7 cellular contexts compared by ENCODE assay signal in the genomic region with DNA sequence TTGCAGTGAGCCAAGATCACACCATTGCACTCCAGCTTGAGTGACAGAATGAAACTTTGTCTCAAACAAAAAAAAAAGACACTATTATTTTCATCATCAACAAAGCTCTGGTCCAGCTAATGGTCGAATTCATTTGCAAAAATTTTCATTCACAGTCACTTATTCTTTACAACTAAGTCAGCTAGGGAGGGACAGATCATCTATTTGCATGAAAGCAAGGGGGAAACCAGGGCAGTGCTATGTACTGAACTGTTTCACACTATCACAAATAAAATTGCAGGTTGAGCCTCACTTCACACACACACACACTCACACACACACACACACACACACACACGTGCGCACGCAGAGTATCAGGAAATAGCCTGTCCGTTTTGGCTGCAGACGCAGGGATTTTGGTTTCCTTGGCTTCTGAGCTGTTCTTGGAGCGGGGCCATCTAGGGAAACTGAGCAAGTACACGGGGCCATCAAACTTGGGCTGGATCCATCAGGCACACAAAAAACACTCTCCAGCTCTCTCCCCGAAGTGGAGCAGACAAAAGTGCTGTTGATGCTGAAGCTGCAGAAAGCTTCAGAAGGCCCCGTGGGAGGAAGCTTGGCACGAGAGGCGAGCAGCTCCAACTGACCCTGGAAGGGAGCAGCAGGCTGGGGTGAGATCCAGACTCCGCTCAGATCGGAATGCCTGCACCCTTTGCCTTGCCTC. TPM values are rescaled to one million over a fixed set of nuclear protein-coding genes. Genes with fewer than 3 reads are reported as not detected.
DNase-seq lines count a peak whose midpoint lies in the region; ATAC-seq and TF ChIP-seq lines count a peak whose summit lies in the region.

No MANE protein-coding gene starts in this region.

- no peak overlapping the region for H2BK15ac ChIP-seq in mesendoderm (replicated peaks; ENCODE audit: low read depth)

- H3K27ac ChIP-seq in mesendoderm (ENCODE audit: low read depth, low read length) (no peak overlapping the region), upper lobe of right lung (no peak overlapping the region)

- no peak overlapping the region for H2BK120ac ChIP-seq in mesendoderm (ENCODE audit: low read depth, low read length)

- H3K4ac ChIP-seq in mesendoderm (ENCODE audit: low read depth, low read length), result no peak overlapping the region

- H3K4me1 ChIP-seq in endocrine pancreas (ENCODE audit: control insufficient read depth, insufficient read depth, low read length) (no peaks in the 10 kb centered on the region), mesendoderm (ENCODE audit: control insufficient read depth, low read depth, low read length) (peaks cover 3% of the 10 kb centered on the region), upper lobe of right lung (no peaks in the 10 kb centered on the region)

- no peak overlapping the region for H4K8ac ChIP-seq in mesendoderm (ENCODE audit: low read depth, low read length)

- ATAC-seq in upper lobe of right lung (peak; percentile 64), HG03378 (IDR thresholded peaks at IDR 0.05; ENCODE audit: unreplicated experiment) (no peak)

- no CpG with 5 or more reads among the region's 14 CpGs for WGBS in mesendoderm (ENCODE audit: extremely low coverage, insufficient coverage, low lambda C conversion rate)

- H3K9me3 ChIP-seq in endocrine pancreas (ENCODE audit: control insufficient read depth, low read length) (no peaks in the 10 kb centered on the region), upper lobe of right lung (no peaks in the 10 kb centered on the region)

- H3K36me3 ChIP-seq in endocrine pancreas (ENCODE audit: control insufficient read depth, insufficient read depth, low read length), result no peaks in the 10 kb centered on the region
- H3K36me3 ChIP-seq in mesendoderm (ENCODE audit: control insufficient read depth, insufficient read depth, low read length), result no peaks in the 10 kb centered on the region
- no peaks in the 10 kb centered on the region for H3K36me3 ChIP-seq in upper lobe of right lung

- H3K4me2 ChIP-seq in mesendoderm (ENCODE audit: low read length), result no peak overlapping the region

- intact Hi-C loops in upper lobe of right lung (cut with DNase I), result no loop called here

- H3K79me1 ChIP-seq in mesendoderm (ENCODE audit: low read length), result no peaks in the 10 kb centered on the region

- no peak overlapping the region for H4K5ac ChIP-seq in mesendoderm (ENCODE audit: low read length)

- no peak overlapping the region for H2AK5ac ChIP-seq in mesendoderm (ENCODE audit: low read length)

- DNase-seq in NCI-H2196 (lab: John Stamatoyannopoulos, UW; ENCODE audit: unreplicated experiment) (peak; percentile 64), mesendoderm (no peak), upper lobe of right lung (peak; percentile 71), NCI-H1417 treated with DMSO at 0.1 percent for 48 hours (lab: John Stamatoyannopoulos, UW) (no peak)
- no peak for DNase-seq in activated effector memory CD4-positive, alpha-beta T cell treated with anti-CD3 and anti-CD28 coated beads, Interleukin-2, amount 50 U/mL, for 16 hours

- H3K18ac ChIP-seq in mesendoderm (ENCODE audit: low read length), result no peak overlapping the region

- H2BK5ac ChIP-seq in mesendoderm (ENCODE audit: low read length), result no peak overlapping the region

- no peak for TF ChIP-seq CTCF in upper lobe of right lung (IDR thresholded peaks at IDR 0.05)

- H3K9ac ChIP-seq in endocrine pancreas (ENCODE audit: control insufficient read depth, insufficient read depth, low read length) (peak overlapping the region; percentile 26), mesendoderm (ENCODE audit: low read length) (no peak overlapping the region)

- no peak overlapping the region for H3K23ac ChIP-seq in mesendoderm (ENCODE audit: low read length)

- H3K27me3 ChIP-seq in endocrine pancreas (ENCODE audit: control insufficient read depth, insufficient read depth, low read length) (no peaks in the 10 kb centered on the region), mesendoderm (ENCODE audit: insufficient read depth, low read length, poor library complexity) (no peaks in the 10 kb centered on the region), upper lobe of right lung (no peaks in the 10 kb centered on the region)

- no peak overlapping the region for H3K4me3 ChIP-seq in endocrine pancreas (ENCODE audit: control insufficient read depth, insufficient read depth, low read length)
- H3K4me3 ChIP-seq in mesendoderm (ENCODE audit: low read length), result no peak overlapping the region
- no peak overlapping the region for H3K4me3 ChIP-seq in upper lobe of right lung

- no peaks in the 10 kb centered on the region for H3K79me2 ChIP-seq in mesendoderm (ENCODE audit: control insufficient read depth, insufficient read depth, low read length)

- peak overlapping the region; percentile 3 for H3K56ac ChIP-seq in mesendoderm (ENCODE audit: low read length)

RNA-seq across cellular contexts. Expression of gene HELZ, which starts 44.3 kb away (rescaled TPM):
- 16.0 TPM for polyA plus RNA-seq in mesendoderm (2013, experiment 1 of 2)
- polyA plus RNA-seq in mesendoderm (2013, experiment 2 of 2), result 14.8 TPM
- total RNA-seq in upper lobe of right lung, result 72.5 TPM

Comparison
In these comparisons a context has a peak if more than half of its experiments do, and no peak if none do; other contexts are left out.
1. DNase-seq: peak in NCI-H2196 (single experiment) and upper lobe of right lung (single experiment); none in mesendoderm (single experiment), NCI-H1417 treated with DMSO at 0.1 percent for 48 hours (single experiment) and activated effector memory CD4-positive, alpha-beta T cell treated with anti-CD3 and anti-CD28 coated beads, Interleukin-2, amount 50 U/mL, for 16 hours (single experiment).